1 cellular context compared by ENCODE assay signal in genomic region chr2:234495801-234496441, GRCh38.
TF ChIP-seq lines count a peak whose summit lies in the region.

No MANE protein-coding gene starts in this region.

TF ChIP-seq in SK-N-SH, 30 proteins besides CTCF, POLR2A, EP300 and RAD21 (continued from another document):
- TF ChIP-seq ZBTB33 (IDR thresholded peaks at IDR 0.05; ENCODE audit: borderline replicate concordance, low read depth): no peak
- TF ChIP-seq FOXJ3 (CRISPR knock-in tag; IDR thresholded peaks at IDR 0.05): no peak
- TF ChIP-seq TAF1 (IDR thresholded peaks at IDR 0.05; ENCODE audit: borderline replicate concordance, low read depth, low read length): no peak; the same call in 1 of the 2 replicates
- no peak for TF ChIP-seq MXI1 (IDR thresholded peaks at IDR 0.05; ENCODE audit: low read depth, low read length)
- no peak for TF ChIP-seq FOSL2 (IDR thresholded peaks at IDR 0.05; ENCODE audit: borderline replicate concordance, low read depth)
- TF ChIP-seq, protein P1, sequence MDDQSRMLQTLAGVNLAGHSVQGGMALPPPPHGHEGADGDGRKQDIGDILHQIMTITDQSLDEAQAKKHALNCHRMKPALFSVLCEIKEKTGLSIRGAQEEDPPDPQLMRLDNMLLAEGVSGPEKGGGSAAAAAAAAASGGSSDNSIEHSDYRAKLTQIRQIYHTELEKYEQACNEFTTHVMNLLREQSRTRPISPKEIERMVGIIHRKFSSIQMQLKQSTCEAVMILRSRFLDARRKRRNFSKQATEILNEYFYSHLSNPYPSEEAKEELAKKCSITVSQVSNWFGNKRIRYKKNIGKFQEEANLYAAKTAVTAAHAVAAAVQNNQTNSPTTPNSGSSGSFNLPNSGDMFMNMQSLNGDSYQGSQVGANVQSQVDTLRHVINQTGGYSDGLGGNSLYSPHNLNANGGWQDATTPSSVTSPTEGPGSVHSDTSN (IDR thresholded peaks at IDR 0.05): no peak
- no peak for TF ChIP-seq YY1 (IDR thresholded peaks at IDR 0.05; ENCODE audit: low read depth)
